Comparison of ENCODE assay signal across 13 cellular contexts in the genomic region with DNA sequence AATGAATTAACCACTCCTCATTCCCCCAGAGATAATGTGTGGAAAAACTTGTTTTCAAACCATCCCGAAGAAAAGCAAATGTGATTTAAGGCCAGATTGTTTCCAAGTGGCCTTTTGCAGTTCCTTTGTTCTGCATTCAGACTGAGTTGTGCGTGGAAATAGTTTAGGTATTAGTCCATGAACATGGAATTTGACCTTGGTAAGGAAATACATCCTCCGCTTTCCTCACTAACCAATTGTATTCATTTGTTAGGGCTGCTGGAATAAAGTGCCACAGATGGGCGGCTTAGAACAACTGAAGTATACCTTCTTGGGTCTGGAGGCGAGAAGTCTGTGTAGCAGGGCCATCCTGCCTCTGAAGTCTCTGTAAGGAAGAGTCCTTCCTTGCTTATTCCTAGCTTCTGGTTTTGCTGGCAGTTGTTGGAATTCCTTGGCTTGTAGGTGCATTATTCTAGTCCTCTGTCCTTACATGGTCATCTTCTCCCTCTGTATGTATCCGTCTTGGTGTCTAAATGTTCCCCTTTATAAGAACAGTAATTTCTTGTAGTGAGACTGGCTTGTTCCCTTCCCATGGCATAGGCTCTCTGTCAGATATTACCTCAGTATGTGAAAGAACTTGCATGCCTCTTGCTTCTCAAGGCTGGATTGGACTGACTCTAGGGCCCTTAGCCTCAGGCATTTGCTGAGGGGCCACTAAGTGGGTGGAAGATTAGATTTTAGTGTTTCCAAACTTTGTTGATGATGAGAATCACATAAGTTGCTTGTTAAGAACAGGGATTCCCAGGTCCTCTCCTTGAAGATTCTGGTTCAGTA. TPM values are rescaled to one million over a fixed set of nuclear protein-coding genes. Genes with fewer than 3 reads are reported as not detected.
A peak's percentile ranks its signal among the peaks of the same experiment; 100 is the strongest.
DNase-seq lines count a peak whose midpoint lies in the region; ATAC-seq and TF ChIP-seq lines count a peak whose summit lies in the region.
"Had no signal": no experiment of that assay in that cellular context is flagged by ENCODE, and none has a peak within 500 bp of the region (broad histone marks: within the 10 kb centered on the region; RNA-seq: fewer than 3 reads in every experiment).

No MANE protein-coding gene starts in this region.

- CTCF ChIA-PET in BJ (lab: Yijun Ruan, JAX), result interaction anchor here (1.4 kb wide), 1 partner anchor 224 kb away, joined by 3 read pairs; no protein-coding TSS in a partner anchor

- intact Hi-C loops in testis (cut with DNase I; ENCODE audit: low total_unique reads), result no loop called here

- H3K9me3 ChIP-seq in HAP-1 (no peaks in the 10 kb centered on the region), testis (no peaks in the 10 kb centered on the region)

- peaks cover 23% of the 10 kb centered on the region for H3K4me1 Mint-ChIP-seq in progenitor cell of endocrine pancreas (ENCODE audit: low read depth)
- H3K4me1 Mint-ChIP-seq: CD14-positive monocyte, natural killer cell had no signal

- WGBS in testis, 2 donors, result 38 to 46% methylated on average over 6 of the region's 6 CpGs

- TF ChIP-seq CTCF in BJ (IDR thresholded peaks at IDR 0.05; ENCODE audit: insufficient read depth, low read depth, low read length) (no peak), fibroblast of pulmonary artery (IDR thresholded peaks at IDR 0.05; ENCODE audit: low read length, missing control alignments) (no peak), progenitor cell of endocrine pancreas (IDR thresholded peaks at IDR 0.05; ENCODE audit: unreplicated experiment) (no peak), testis (IDR thresholded peaks at IDR 0.05) (no peak)

- H3K9me3 Mint-ChIP-seq in progenitor cell of endocrine pancreas (ENCODE audit: low read depth), result peaks cover 7% of the 10 kb centered on the region
- H3K9me3 Mint-ChIP-seq: natural killer cell had no signal

- H3K4me3 ChIP-seq in BJ (ENCODE audit: low read depth, low read length) (no peak overlapping the region), fibroblast of pulmonary artery (replicated peaks; ENCODE audit: low read depth, low read length) (no peak overlapping the region), HAP-1 (no peak overlapping the region), testis (no peak overlapping the region)

- peak overlapping the region; percentile 83 for H3K27ac Mint-ChIP-seq in progenitor cell of endocrine pancreas
- H3K27ac Mint-ChIP-seq: CD14-positive monocyte, natural killer cell had no signal

- H3K4me3 Mint-ChIP-seq in progenitor cell of endocrine pancreas (ENCODE audit: low read depth), result no peak overlapping the region
- H3K4me3 Mint-ChIP-seq: CD14-positive monocyte, natural killer cell had no signal

- ATAC-seq in SK-N-SH treated with all-trans-retinoic acid at 6 μM for 48 hours (peak; percentile 92), HG03342 (IDR thresholded peaks at IDR 0.05; ENCODE audit: unreplicated experiment) (no peak)
- ATAC-seq: natural killer cell had no signal

- peaks cover 4% of the 10 kb centered on the region for H3K36me3 ChIP-seq in BJ (ENCODE audit: control insufficient read depth, insufficient read depth, low read length)
- no peaks in the 10 kb centered on the region; the same call in 1 of the 2 replicates for H3K36me3 ChIP-seq in HAP-1 (replicated peaks)
- no peaks in the 10 kb centered on the region for H3K36me3 ChIP-seq in testis (ENCODE audit: low read depth, missing control alignments)

- DNase-seq in BJ (ENCODE audit: low read depth), result peak; percentile 49
- DNase-seq in fibroblast of pulmonary artery (ENCODE audit: low read depth), result peak; percentile 96
- no peak for DNase-seq in progenitor cell of endocrine pancreas (ENCODE audit: low spot score, unreplicated experiment)
- DNase-seq in HAP-1 (ENCODE audit: low spot score in 2 of 2), result no peak
- no peak for DNase-seq in testis
- DNase-seq in NCI-H1048 (lab: John Stamatoyannopoulos, UW), result no peak
- DNase-seq: activated CD4-positive, alpha-beta T cell treated with anti-CD3 and anti-CD28 coated beads, Interleukin-2, amount 50 U/mL, for 48 hours; KBM-7; natural killer cell; NCI-H446 treated with DMSO at 0.1 percent for 48 hours had no signal

- H3K27me3 Mint-ChIP-seq in progenitor cell of endocrine pancreas, result no peaks in the 10 kb centered on the region

- peaks cover 30% of the 10 kb centered on the region for H3K36me3 Mint-ChIP-seq in progenitor cell of endocrine pancreas (ENCODE audit: insufficient read depth)
- H3K36me3 Mint-ChIP-seq: CD14-positive monocyte, natural killer cell had no signal

- POLR2A ChIA-PET in BJ (lab: Charles Lee), result no interaction called here

- no peaks in the 10 kb centered on the region for H3K27me3 ChIP-seq in BJ (ENCODE audit: control insufficient read depth, insufficient read depth, low read length)
- H3K27me3 ChIP-seq in HAP-1 (ENCODE audit: low read depth), result no peaks in the 10 kb centered on the region
- H3K27me3 ChIP-seq in testis, result no peaks in the 10 kb centered on the region

- in situ Hi-C loops in HAP-1 (cut with MboI; ENCODE audit: low sequenced_read_pairs), result no loop called here

- H3K27ac ChIP-seq in testis, result peak overlapping the region in 1 of 2 donors; percentile 52

- TF ChIP-seq POLR2A in testis (IDR thresholded peaks at IDR 0.05), result no peak

- no peaks in the 10 kb centered on the region for H3K4me1 ChIP-seq in HAP-1
- H3K4me1 ChIP-seq in testis, result peaks cover 15% of the 10 kb centered on the region

TF ChIP-seq in SK-N-SH treated with all-trans-retinoic acid at 6 μM for 48 hours, 23 proteins besides CTCF, POLR2A, EP300 and RAD21 (continues in another document):
- no peak for TF ChIP-seq ZFP3 (CRISPR knock-in tag; IDR thresholded peaks at IDR 0.05)
- TF ChIP-seq, protein P1, sequence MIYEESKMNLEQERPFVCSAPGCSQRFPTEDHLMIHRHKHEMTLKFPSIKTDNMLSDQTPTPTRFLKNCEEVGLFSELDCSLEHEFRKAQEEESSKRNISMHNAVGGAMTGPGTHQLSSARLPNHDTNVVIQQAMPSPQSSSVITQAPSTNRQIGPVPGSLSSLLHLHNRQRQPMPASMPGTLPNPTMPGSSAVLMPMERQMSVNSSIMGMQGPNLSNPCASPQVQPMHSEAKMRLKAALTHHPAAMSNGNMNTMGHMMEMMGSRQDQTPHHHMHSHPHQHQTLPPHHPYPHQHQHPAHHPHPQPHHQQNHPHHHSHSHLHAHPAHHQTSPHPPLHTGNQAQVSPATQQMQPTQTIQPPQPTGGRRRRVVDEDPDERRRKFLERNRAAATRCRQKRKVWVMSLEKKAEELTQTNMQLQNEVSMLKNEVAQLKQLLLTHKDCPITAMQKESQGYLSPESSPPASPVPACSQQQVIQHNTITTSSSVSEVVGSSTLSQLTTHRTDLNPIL (CRISPR knock-in tag; IDR thresholded peaks at IDR 0.05; ENCODE audit: low read depth), result no peak
- TF ChIP-seq, protein P2, sequence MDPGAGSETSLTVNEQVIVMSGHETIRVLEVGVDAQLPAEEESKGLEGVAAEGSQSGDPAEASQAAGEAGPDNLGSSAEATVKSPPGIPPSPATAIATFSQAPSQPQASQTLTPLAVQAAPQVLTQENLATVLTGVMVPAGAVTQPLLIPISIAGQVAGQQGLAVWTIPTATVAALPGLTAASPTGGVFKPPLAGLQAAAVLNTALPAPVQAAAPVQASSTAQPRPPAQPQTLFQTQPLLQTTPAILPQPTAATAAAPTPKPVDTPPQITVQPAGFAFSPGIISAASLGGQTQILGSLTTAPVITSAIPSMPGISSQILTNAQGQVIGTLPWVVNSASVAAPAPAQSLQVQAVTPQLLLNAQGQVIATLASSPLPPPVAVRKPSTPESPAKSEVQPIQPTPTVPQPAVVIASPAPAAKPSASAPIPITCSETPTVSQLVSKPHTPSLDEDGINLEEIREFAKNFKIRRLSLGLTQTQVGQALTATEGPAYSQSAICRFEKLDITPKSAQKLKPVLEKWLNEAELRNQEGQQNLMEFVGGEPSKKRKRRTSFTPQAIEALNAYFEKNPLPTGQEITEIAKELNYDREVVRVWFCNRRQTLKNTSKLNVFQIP (CRISPR knock-in tag; IDR thresholded peaks at IDR 0.05; ENCODE audit: borderline replicate concordance, low read depth), result no peak
- no peak for TF ChIP-seq ZNF70 (CRISPR knock-in tag; IDR thresholded peaks at IDR 0.05)
- TF ChIP-seq ZC3H10 (CRISPR knock-in tag; IDR thresholded peaks at IDR 0.05), result no peak
- TF ChIP-seq, protein P3, sequence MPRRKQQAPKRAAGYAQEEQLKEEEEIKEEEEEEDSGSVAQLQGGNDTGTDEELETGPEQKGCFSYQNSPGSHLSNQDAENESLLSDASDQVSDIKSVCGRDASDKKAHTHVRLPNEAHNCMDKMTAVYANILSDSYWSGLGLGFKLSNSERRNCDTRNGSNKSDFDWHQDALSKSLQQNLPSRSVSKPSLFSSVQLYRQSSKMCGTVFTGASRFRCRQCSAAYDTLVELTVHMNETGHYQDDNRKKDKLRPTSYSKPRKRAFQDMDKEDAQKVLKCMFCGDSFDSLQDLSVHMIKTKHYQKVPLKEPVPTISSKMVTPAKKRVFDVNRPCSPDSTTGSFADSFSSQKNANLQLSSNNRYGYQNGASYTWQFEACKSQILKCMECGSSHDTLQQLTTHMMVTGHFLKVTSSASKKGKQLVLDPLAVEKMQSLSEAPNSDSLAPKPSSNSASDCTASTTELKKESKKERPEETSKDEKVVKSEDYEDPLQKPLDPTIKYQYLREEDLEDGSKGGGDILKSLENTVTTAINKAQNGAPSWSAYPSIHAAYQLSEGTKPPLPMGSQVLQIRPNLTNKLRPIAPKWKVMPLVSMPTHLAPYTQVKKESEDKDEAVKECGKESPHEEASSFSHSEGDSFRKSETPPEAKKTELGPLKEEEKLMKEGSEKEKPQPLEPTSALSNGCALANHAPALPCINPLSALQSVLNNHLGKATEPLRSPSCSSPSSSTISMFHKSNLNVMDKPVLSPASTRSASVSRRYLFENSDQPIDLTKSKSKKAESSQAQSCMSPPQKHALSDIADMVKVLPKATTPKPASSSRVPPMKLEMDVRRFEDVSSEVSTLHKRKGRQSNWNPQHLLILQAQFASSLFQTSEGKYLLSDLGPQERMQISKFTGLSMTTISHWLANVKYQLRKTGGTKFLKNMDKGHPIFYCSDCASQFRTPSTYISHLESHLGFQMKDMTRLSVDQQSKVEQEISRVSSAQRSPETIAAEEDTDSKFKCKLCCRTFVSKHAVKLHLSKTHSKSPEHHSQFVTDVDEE (CRISPR knock-in tag; IDR thresholded peaks at IDR 0.05), result no peak
- TF ChIP-seq ZFP30 (CRISPR knock-in tag; IDR thresholded peaks at IDR 0.05), result no peak
- no peak for TF ChIP-seq ARNTL (CRISPR knock-in tag; IDR thresholded peaks at IDR 0.05; ENCODE audit: borderline replicate concordance, low read depth)
- no peak for TF ChIP-seq SNAI2 (CRISPR knock-in tag; IDR thresholded peaks at IDR 0.05)
- TF ChIP-seq PPARA (CRISPR knock-in tag; IDR thresholded peaks at IDR 0.05; ENCODE audit: borderline replicate concordance), result no peak
- TF ChIP-seq TCF4 (CRISPR knock-in tag; IDR thresholded peaks at IDR 0.05; ENCODE audit: borderline replicate concordance), result no peak
- no peak for TF ChIP-seq ESRRG (CRISPR knock-in tag; IDR thresholded peaks at IDR 0.05)
- no peak for TF ChIP-seq CSDC2 (CRISPR knock-in tag; IDR thresholded peaks at IDR 0.05)
- TF ChIP-seq TOX (CRISPR knock-in tag; IDR thresholded peaks at IDR 0.05; ENCODE audit: borderline replicate concordance), result no peak

RNA-seq across cellular contexts. Expression of a gene that starts 53.9 kb away (rescaled TPM):
- polyA plus RNA-seq in BJ (2011; rRNA removed) (116 and 183 TPM in 2 replicates), testis (ENCODE audit: insufficient read depth, low read depth, low replicate concordance) (49.6 TPM)
- polyA minus RNA-seq in BJ (2011; rRNA and poly(A)+ RNA removed), result 179 and 210 TPM in 2 replicates
- total RNA-seq in progenitor cell of endocrine pancreas (116 and 121 TPM in 2 replicates), testis (10 to 100 TPM; 34.3 to 54.6 TPM)
- polyA plus RNA-seq: CD14-positive monocyte had no signal

Comparison
In these comparisons a context has a peak if more than half of its experiments do, and no peak if none do; other contexts are left out.
1. DNase-seq: peak in BJ (single experiment) and fibroblast of pulmonary artery (single experiment); none in progenitor cell of endocrine pancreas (single experiment), HAP-1 (0 of 2), testis (single experiment) and NCI-H1048 (single experiment).